Comparison of ENCODE assay signal across 8 cellular contexts in the genomic region with DNA sequence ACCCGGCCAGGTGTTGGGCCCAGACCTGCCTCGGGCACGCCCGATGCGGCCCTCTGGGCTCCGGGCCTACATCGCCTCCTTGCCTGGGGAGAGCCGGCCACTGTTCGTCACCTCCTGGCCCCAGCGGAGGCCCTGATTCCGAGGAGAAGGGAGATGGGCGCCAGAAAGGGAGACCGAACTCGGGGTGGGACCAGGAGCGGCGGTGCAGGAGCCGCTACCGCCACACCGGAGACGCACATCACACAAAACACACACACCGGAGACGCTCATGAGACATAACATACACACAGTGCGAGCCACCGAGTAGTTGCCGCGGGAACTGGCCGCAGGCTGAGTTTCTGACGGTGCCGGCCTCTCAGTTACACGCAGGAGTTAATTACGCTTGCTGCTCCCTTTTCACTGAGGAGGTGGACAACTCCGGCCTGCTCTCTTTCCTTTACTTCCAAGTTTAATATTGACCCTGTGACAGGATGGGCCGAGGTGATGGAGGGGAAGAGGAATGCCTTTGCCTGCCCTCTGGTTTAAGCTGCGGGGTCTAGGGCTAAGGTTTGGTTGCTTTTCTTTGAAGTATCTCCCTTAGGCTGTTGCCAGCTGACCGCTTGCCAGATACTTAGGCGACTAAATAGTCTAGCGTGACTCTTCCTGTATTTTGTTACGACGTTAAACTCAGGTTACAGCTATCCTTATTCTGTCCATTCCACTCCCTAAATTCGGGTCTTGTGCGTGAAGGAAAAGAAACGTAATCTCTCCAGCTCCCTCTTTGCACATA. TPM values are rescaled to one million over a fixed set of nuclear protein-coding genes. Genes with fewer than 3 reads are reported as not detected.
DNase-seq lines count a peak whose midpoint lies in the region; ATAC-seq and TF ChIP-seq lines count a peak whose summit lies in the region.

No MANE protein-coding gene starts in this region.

- H3K9me3 ChIP-seq in adrenal gland (replicated peaks in 1 of 3) (peaks cover 0 to 7% (median 0%) of the 10 kb centered on the region in 3 donors), right cardiac atrium (ENCODE audit: control insufficient read depth, low read length) (no peaks in the 10 kb centered on the region), prostate gland (no peaks in the 10 kb centered on the region)

- peak; percentile 40 for ATAC-seq in GM19372 (IDR thresholded peaks at IDR 0.05; ENCODE audit: low read depth, unreplicated experiment)
- ATAC-seq in HG03432 (IDR thresholded peaks at IDR 0.05; ENCODE audit: unreplicated experiment), result peak; percentile 55
- ATAC-seq in right cardiac atrium, result peak; percentile 76 to 80

- DNase-seq in DMS114 treated with DMSO at 0.1 percent for 48 hours (lab: John Stamatoyannopoulos, UW; ENCODE audit: unreplicated experiment) (peak; percentile 28), NCI-H774 (lab: John Stamatoyannopoulos, UW) (peak; percentile 38), adrenal gland (peak; percentile 68 to 81 (median 73)), right cardiac atrium (peak; percentile 62 to 72 (median 62)), prostate gland (ENCODE audit: low spot score) (peak; percentile 46), cerebellar nuclear complex (lab: John Stamatoyannopoulos, UW) (no peak)

- WGBS in adrenal gland, 4 donors, result 0% methylated on average over 18 to 42 of the region's 42 CpGs
- WGBS in right cardiac atrium, result under 1% methylated on average over 42 of the region's 42 CpGs
- WGBS in prostate gland, result under 1% methylated on average over 42 of the region's 42 CpGs

- peak overlapping the region; percentile 80 to 97 (median 95) for H3K4me3 ChIP-seq in adrenal gland
- H3K4me3 ChIP-seq in right cardiac atrium (ENCODE audit: low read length), result peak overlapping the region; percentile 89
- peak overlapping the region; percentile 91 to 95 for H3K4me3 ChIP-seq in prostate gland

- intact Hi-C loops in adrenal gland (cut with DNase I), result loop anchor here (10.0 kb wide), 2 partner anchors 60 to 70 kb away; no protein-coding TSS in a partner anchor
- intact Hi-C loops in right cardiac atrium (cut with DNase I), result loop anchor here in 2 of 4 donors (10.0 kb wide), 1 partner anchor 100 kb away; a partner anchor contains a TSS
- intact Hi-C loops in prostate gland (cut with DNase I), result loop anchor here (5.0 to 10.0 kb wide), 2 partner anchors 103 to 200 kb away; a partner anchor contains a TSS

- TF ChIP-seq POLR2A in adrenal gland (IDR thresholded peaks at IDR 0.05) (peak in 1 of 2 donors; percentile 65), prostate gland (IDR thresholded peaks at IDR 0.05) (no peak)

- peaks cover 20 to 42% of the 10 kb centered on the region in 2 donors for H3K4me1 ChIP-seq in adrenal gland (replicated peaks in 1 of 2)
- H3K4me1 ChIP-seq in right cardiac atrium (ENCODE audit: control insufficient read depth, insufficient read depth, low read length), result no peaks in the 10 kb centered on the region
- no peaks in the 10 kb centered on the region for H3K4me1 ChIP-seq in prostate gland (replicated peaks)

- TF ChIP-seq CTCF in adrenal gland (IDR thresholded peaks at IDR 0.05) (no peak), prostate gland (IDR thresholded peaks at IDR 0.05) (no peak)

- H3K27ac ChIP-seq in adrenal gland, result peak overlapping the region; percentile 96 to 100 (median 98)
- peak overlapping the region; percentile 98 for H3K27ac ChIP-seq in right cardiac atrium (ENCODE audit: low read length)
- H3K27ac ChIP-seq in prostate gland, result peak overlapping the region; percentile 98 to 99

- H3K36me3 ChIP-seq in adrenal gland (replicated peaks in 1 of 2), result no peaks in the 10 kb centered on the region
- no peaks in the 10 kb centered on the region for H3K36me3 ChIP-seq in prostate gland

- H3K27me3 ChIP-seq in adrenal gland (no peaks in the 10 kb centered on the region), right cardiac atrium (ENCODE audit: control insufficient read depth, insufficient read depth) (no peaks in the 10 kb centered on the region), prostate gland (replicated peaks; ENCODE audit: insufficient read depth) (no peaks in the 10 kb centered on the region)

RNA-seq across cellular contexts. Expression of a gene that starts 0.6 kb away (rescaled TPM):
- total RNA-seq in adrenal gland (100 to 1,000 TPM in 5 of 8 donors, 10 to 100 TPM in 3; 41.0 to 133 (median 112) TPM), right cardiac atrium (100 to 1,000 TPM; 126 to 152 (median 148) TPM), prostate gland (10 to 100 TPM; 59.2 to 92.9 TPM)
- polyA plus RNA-seq in adrenal gland (100 to 1,000 TPM in 1 of 3 donors, 10 to 100 TPM in 2; 47.8 to 146 (median 59.1) TPM), right cardiac atrium (81.4 TPM)

RNA-seq across cellular contexts. Expression of a gene that starts 12.9 kb away (rescaled TPM):
- total RNA-seq in adrenal gland (10 to 100 TPM; 16.0 to 46.3 (median 24.9) TPM), right cardiac atrium (10 to 100 TPM; 18.8 to 22.6 (median 19.8) TPM), prostate gland (10 to 100 TPM; 13.7 to 13.9 TPM)
- polyA plus RNA-seq in adrenal gland (10 to 100 TPM; 10.4 to 81.3 (median 12.0) TPM), right cardiac atrium (26.0 TPM)

Comparison
In these comparisons a context has a peak if more than half of its experiments do, and no peak if none do; other contexts are left out.
1. DNase-seq: peak in DMS114 treated with DMSO at 0.1 percent for 48 hours (single experiment), NCI-H774 (single experiment), adrenal gland (7 of 7), right cardiac atrium (3 of 3) and prostate gland (single experiment); none in cerebellar nuclear complex (0 of 2).
2. Peak in every context shown above with its lines, with median percentiles within 50 percentile points of each other: ATAC-seq, H3K27ac ChIP-seq and H3K4me3 ChIP-seq.